1 cellular context compared by ENCODE assay signal in the genomic region with DNA sequence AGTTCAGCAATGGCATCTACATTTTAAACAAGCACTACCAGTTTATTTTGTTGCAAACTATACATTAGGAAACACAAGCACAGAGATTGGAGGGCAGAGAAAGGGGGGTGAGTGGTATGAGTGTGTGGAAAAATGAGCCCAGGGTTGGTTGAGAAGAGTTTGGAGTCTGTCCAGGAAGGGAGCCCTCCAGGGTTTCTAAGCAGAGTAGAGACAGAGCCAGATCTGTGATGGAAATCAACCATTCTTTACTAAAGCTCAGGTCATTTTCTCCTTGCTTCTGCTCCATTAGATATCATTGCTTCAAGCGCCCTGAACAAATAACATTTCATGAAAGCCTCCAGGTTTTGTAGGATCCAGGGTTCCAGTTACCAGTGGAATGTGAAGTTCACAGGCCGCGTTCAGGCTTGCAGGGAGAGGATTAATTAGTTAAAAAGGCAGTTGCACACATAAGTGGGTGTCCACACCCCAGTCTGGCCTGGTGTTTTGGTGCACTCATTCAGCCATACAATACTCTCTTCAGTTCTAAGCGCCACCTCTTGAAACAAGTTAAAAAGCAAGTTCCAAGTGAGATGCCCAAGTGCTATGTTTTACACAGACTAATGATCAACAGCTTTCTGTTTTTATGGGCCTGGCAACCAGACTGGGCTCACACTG.
TF ChIP-seq lines count a peak whose summit lies in the region.

No MANE protein-coding gene starts in this region.

TF ChIP-seq in SK-N-SH treated with all-trans-retinoic acid at 6 μM for 48 hours, 23 proteins besides CTCF, POLR2A, EP300 and RAD21 (continued from another document):
- TF ChIP-seq, protein P1, sequence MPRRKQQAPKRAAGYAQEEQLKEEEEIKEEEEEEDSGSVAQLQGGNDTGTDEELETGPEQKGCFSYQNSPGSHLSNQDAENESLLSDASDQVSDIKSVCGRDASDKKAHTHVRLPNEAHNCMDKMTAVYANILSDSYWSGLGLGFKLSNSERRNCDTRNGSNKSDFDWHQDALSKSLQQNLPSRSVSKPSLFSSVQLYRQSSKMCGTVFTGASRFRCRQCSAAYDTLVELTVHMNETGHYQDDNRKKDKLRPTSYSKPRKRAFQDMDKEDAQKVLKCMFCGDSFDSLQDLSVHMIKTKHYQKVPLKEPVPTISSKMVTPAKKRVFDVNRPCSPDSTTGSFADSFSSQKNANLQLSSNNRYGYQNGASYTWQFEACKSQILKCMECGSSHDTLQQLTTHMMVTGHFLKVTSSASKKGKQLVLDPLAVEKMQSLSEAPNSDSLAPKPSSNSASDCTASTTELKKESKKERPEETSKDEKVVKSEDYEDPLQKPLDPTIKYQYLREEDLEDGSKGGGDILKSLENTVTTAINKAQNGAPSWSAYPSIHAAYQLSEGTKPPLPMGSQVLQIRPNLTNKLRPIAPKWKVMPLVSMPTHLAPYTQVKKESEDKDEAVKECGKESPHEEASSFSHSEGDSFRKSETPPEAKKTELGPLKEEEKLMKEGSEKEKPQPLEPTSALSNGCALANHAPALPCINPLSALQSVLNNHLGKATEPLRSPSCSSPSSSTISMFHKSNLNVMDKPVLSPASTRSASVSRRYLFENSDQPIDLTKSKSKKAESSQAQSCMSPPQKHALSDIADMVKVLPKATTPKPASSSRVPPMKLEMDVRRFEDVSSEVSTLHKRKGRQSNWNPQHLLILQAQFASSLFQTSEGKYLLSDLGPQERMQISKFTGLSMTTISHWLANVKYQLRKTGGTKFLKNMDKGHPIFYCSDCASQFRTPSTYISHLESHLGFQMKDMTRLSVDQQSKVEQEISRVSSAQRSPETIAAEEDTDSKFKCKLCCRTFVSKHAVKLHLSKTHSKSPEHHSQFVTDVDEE (CRISPR knock-in tag; IDR thresholded peaks at IDR 0.05), result no peak
- TF ChIP-seq TOX (CRISPR knock-in tag; IDR thresholded peaks at IDR 0.05; ENCODE audit: borderline replicate concordance), result no peak
